ENCODE assay signal across 9 cellular contexts in genomic region chr3:37990527-37990926, GRCh38. TPM values are rescaled to one million over a fixed set of nuclear protein-coding genes. Genes with fewer than 3 reads are reported as not detected.
DNase-seq lines count a peak whose midpoint lies in the region; ATAC-seq and TF ChIP-seq lines count a peak whose summit lies in the region.
"Had no signal": no experiment of that assay in that cellular context is flagged by ENCODE, and none has a peak within 500 bp of the region (broad histone marks: within the 10 kb centered on the region; RNA-seq: fewer than 3 reads in every experiment).

VILL (plus strand) TSS chr3:37990786; CDS start chr3:37993673, 2,887 bp downstream.

- TF ChIP-seq CTCF in AG04450 (IDR thresholded peaks at IDR 0.05; ENCODE audit: low read depth, low read length) (no peak), mesothelial cell of epicardium (IDR thresholded peaks at IDR 0.05; ENCODE audit: unreplicated experiment) (no peak)

- peak within 1 kb of the TSS; percentile 25 for H3K27ac Mint-ChIP-seq in central memory CD8-positive, alpha-beta T cell (ENCODE audit: low read depth)
- no peak within 1 kb of the TSS for H3K27ac Mint-ChIP-seq in mesothelial cell of epicardium

- no peak within 1 kb of the TSS for H3K4me3 ChIP-seq in AG04450 (ENCODE audit: low read depth, low read length)

- no peak for DNase-seq in AG04450 (ENCODE audit: low read depth, low spot score)
- DNase-seq in HT-29 (ENCODE audit: low spot score), result peak; percentile 66
- no peak for DNase-seq in central memory CD8-positive, alpha-beta T cell (ENCODE audit: low spot score in 2 of 2)
- DNase-seq in mesothelial cell of epicardium (ENCODE audit: low spot score in 2 of 2, unreplicated experiment in 2 of 2), result no peak
- DNase-seq in NK-92 treated with Interleukin-12 subunit alpha and Interleukin-12 subunit beta, amount 100 ng/mL, for 24 hours (lab: John Stamatoyannopoulos, UW), result no peak
- no peak for DNase-seq in NOMO-1 treated with dmso at 0.1 percent for 144 hours (lab: John Stamatoyannopoulos, UW; ENCODE audit: unreplicated experiment)
- DNase-seq in NOMO-1 (lab: John Stamatoyannopoulos, UW; ENCODE audit: unreplicated experiment in 2 of 2), result no peak
- DNase-seq: DMS53 had no signal

- H3K9me3 ChIP-seq in AG04450 (ENCODE audit: control insufficient read depth, insufficient read depth, low read length), result no peaks in the 10 kb centered on the region; the same call in 1 of the 2 replicates

- H3K9me3 Mint-ChIP-seq in central memory CD8-positive, alpha-beta T cell, result no peaks in the 10 kb centered on the region
- H3K9me3 Mint-ChIP-seq in mesothelial cell of epicardium, result no peaks in the 10 kb centered on the region

- CTCF ChIA-PET in AG04450 (lab: Charles Lee), result no interaction called here

- H3K4me1 Mint-ChIP-seq in central memory CD8-positive, alpha-beta T cell, result peaks cover 24% of the 10 kb centered on the region
- peaks cover 27% of the 10 kb centered on the region for H3K4me1 Mint-ChIP-seq in mesothelial cell of epicardium

- H3K27ac ChIP-seq in AG04450 (ENCODE audit: low read depth, low read length), result peak within 1 kb of the TSS; percentile 21

- H3K27me3 Mint-ChIP-seq in central memory CD8-positive, alpha-beta T cell, result peaks cover 5% of the 10 kb centered on the region
- peaks cover 4% of the 10 kb centered on the region for H3K27me3 Mint-ChIP-seq in mesothelial cell of epicardium (ENCODE audit: low read depth)

- peaks cover 9% of the 10 kb centered on the region for H3K36me3 Mint-ChIP-seq in central memory CD8-positive, alpha-beta T cell (ENCODE audit: insufficient read depth)
- H3K36me3 Mint-ChIP-seq in mesothelial cell of epicardium, result no peaks in the 10 kb centered on the region

- ATAC-seq in central memory CD8-positive, alpha-beta T cell (replicated peaks; ENCODE audit: extremely low read depth, poor library complexity, severe bottlenecking), result no peak
- no peak for ATAC-seq in HG03520 (IDR thresholded peaks at IDR 0.05; ENCODE audit: unreplicated experiment)

- H3K27me3 ChIP-seq in AG04450 (ENCODE audit: control insufficient read depth, insufficient read depth, low read length), result peaks cover 4% of the 10 kb centered on the region

- no peak within 1 kb of the TSS for H3K4me3 Mint-ChIP-seq in central memory CD8-positive, alpha-beta T cell
- no peak within 1 kb of the TSS for H3K4me3 Mint-ChIP-seq in mesothelial cell of epicardium

- POLR2A ChIA-PET in AG04450 (lab: Yijun Ruan, JAX), result no interaction called here

RNA-seq across cellular contexts. Expression of gene VILL, which starts in this region (rescaled TPM):
- 2.6 and 5.3 TPM in 2 replicates for polyA plus RNA-seq in AG04450 (2011; rRNA removed)
- polyA minus RNA-seq in AG04450 (2011; rRNA and poly(A)+ RNA removed), result 5.9 and 10.7 TPM in 2 replicates
- total RNA-seq in HT-29 (2014; rRNA removed; shearing (Covaris generic)), result 2.2 and 2.4 TPM in 2 replicates
- 15.3 to 16.7 TPM (median 16.4 TPM) in 3 replicates for total RNA-seq in mesothelial cell of epicardium
